Comparison of ENCODE assay signal across 9 cellular contexts in genomic region chr16:3058173-3059030, GRCh38. TPM values are rescaled to one million over a fixed set of nuclear protein-coding genes. Genes with fewer than 3 reads are reported as not detected.
DNase-seq lines count a peak whose midpoint lies in the region; ATAC-seq and TF ChIP-seq lines count a peak whose summit lies in the region.
"Had no signal": no experiment of that assay in that cellular context is flagged by ENCODE, and none has a peak within 500 bp of the region (broad histone marks: within the 10 kb centered on the region; RNA-seq: fewer than 3 reads in every experiment).

No MANE protein-coding gene starts in this region.

- DNase-seq in GM06990 (ENCODE audit: extremely low read depth, insufficient read length) (peak; percentile 53), Peyer's patch (peak; percentile 73 to 89 (median 78)), brain microvascular endothelial cell (no peak), iPS-NIHi11 (ENCODE audit: low spot score) (peak; percentile 75), NCI-H226 (no peak), OCI-M2 (lab: John Stamatoyannopoulos, UW; ENCODE audit: unreplicated experiment) (no peak)

- H3K9ac ChIP-seq in skeletal muscle satellite cell (ENCODE audit: low read depth, low read length) = peak overlapping the region; percentile 95

- in situ Hi-C loops in brain microvascular endothelial cell (cut with HindIII; ENCODE audit: low pct_ligation_motif_present, low sequenced_read_pairs) = no loop called here

- no peaks in the 10 kb centered on the region for H3K27me3 ChIP-seq in GM06990 (replicated peaks; ENCODE audit: control insufficient read depth, insufficient read depth, low read length)
- H3K27me3 ChIP-seq in Peyer's patch = no peaks in the 10 kb centered on the region
- H3K27me3 ChIP-seq in brain microvascular endothelial cell (replicated peaks) = no peaks in the 10 kb centered on the region
- H3K27me3 ChIP-seq in skeletal muscle satellite cell (ENCODE audit: control insufficient read depth, insufficient read depth, low read length) = peaks cover 4% of the 10 kb centered on the region

- H3K27ac ChIP-seq in Peyer's patch (peak overlapping the region; percentile 75 to 92 (median 85)), brain microvascular endothelial cell (no peak overlapping the region)

- peak; percentile 20 for ATAC-seq in HG02588 (IDR thresholded peaks at IDR 0.05; ENCODE audit: unreplicated experiment)

- H3K36me3 ChIP-seq in GM06990 (ENCODE audit: control insufficient read depth, insufficient read depth, low read length) (no peaks in the 10 kb centered on the region; the same call in 1 of the 2 replicates), Peyer's patch (no peaks in the 10 kb centered on the region), brain microvascular endothelial cell (replicated peaks) (no peaks in the 10 kb centered on the region), skeletal muscle satellite cell (ENCODE audit: insufficient read depth, low read length) (no peaks in the 10 kb centered on the region)

- H3K4me3 ChIP-seq in GM06990 (replicated peaks; ENCODE audit: low read depth, low read length) (peak overlapping the region; percentile 98), Peyer's patch (peak overlapping the region; percentile 80 to 96 (median 88)), brain microvascular endothelial cell (ENCODE audit: low read depth, low read length) (peak overlapping the region; percentile 80), skeletal muscle satellite cell (ENCODE audit: low read length) (peak overlapping the region; percentile 90)

- H3K4me2 ChIP-seq in skeletal muscle satellite cell (ENCODE audit: low read length) = peak overlapping the region; percentile 99

- TF ChIP-seq CTCF in GM06990 (IDR thresholded peaks at IDR 0.05; ENCODE audit: insufficient read depth, low read length, poor library complexity, severe bottlenecking) (peak; percentile 54), Peyer's patch (IDR thresholded peaks at IDR 0.05) (peak in 2 of 6 experiments; percentile 5 to 26), brain microvascular endothelial cell (IDR thresholded peaks at IDR 0.05; ENCODE audit: low read depth, low read length, missing control alignments) (peak; percentile 24)

- H3K9me3 ChIP-seq in Peyer's patch (no peaks in the 10 kb centered on the region), skeletal muscle satellite cell (replicated peaks; ENCODE audit: low read length) (no peaks in the 10 kb centered on the region)

- peak in 1 of 2 donors; percentile 12 for TF ChIP-seq POLR2A in Peyer's patch (IDR thresholded peaks at IDR 0.05)

- H3K4me1 ChIP-seq in Peyer's patch (peaks cover 4 to 24% (median 14%) of the 10 kb centered on the region in 4 donors), skeletal muscle satellite cell (ENCODE audit: control insufficient read depth, insufficient read depth, low read length) (peaks cover 18% of the 10 kb centered on the region)

RNA-seq across cellular contexts. Expression of gene IL32, which starts 7.0 kb away (rescaled TPM):
- 100 to 1,000 TPM in 3 of 4 donors, 10 to 100 TPM in 1; 93.3 to 676 (median 590) TPM for total RNA-seq in Peyer's patch
- total RNA-seq in skeletal muscle satellite cell (2012; rRNA removed) = 28.4 and 50.2 TPM in 2 replicates

RNA-seq across cellular contexts. Expression of gene MMP25, which starts 12.0 kb away (rescaled TPM):
- 1 to 10 TPM in 3 of 4 donors, not detected in 1; 1.4 to 3.3 (median 2.4) TPM for total RNA-seq in Peyer's patch
- total RNA-seq in skeletal muscle satellite cell (2012; rRNA removed) = under 0.01 TPM in 2 replicates

RNA-seq across cellular contexts. Expression of gene BICDL2, which starts 21.7 kb away (rescaled TPM):
- 100 to 1,000 TPM in 2 of 4 donors, 10 to 100 TPM in 2; 44.6 to 126 (median 93.8) TPM for total RNA-seq in Peyer's patch
- under 0.01 and 0.44 TPM in 2 replicates for total RNA-seq in skeletal muscle satellite cell (2012; rRNA removed)
- total RNA-seq: temporal lobe had no signal

RNA-seq across cellular contexts. Expression of gene THOC6, which starts 34.6 kb away (rescaled TPM):
- 10 to 100 TPM in 3 of 4 donors, 1 to 10 TPM in 1; 9.6 to 64.4 (median 27.1) TPM for total RNA-seq in Peyer's patch
- 14.0 and 16.7 TPM in 2 replicates for total RNA-seq in skeletal muscle satellite cell (2012; rRNA removed)

RNA-seq across cellular contexts. Expression of gene HCFC1R1, which starts 34.7 kb away (rescaled TPM):
- 10 to 100 TPM; 14.0 to 38.0 (median 34.1) TPM for total RNA-seq in Peyer's patch
- total RNA-seq in skeletal muscle satellite cell (2012; rRNA removed) = 6.3 and 9.4 TPM in 2 replicates

Comparison
In these comparisons a context has a peak if more than half of its experiments do, and no peak if none do; other contexts are left out.
1. DNase-seq: peak in GM06990 (single experiment), Peyer's patch (3 of 3) and iPS-NIHi11 (single experiment); none in brain microvascular endothelial cell (single experiment), NCI-H226 (single experiment) and OCI-M2 (single experiment).
2. Peak in every context shown above with its lines, with median percentiles within 50 percentile points of each other: H3K4me3 ChIP-seq.